Comparison of ENCODE assay signal across 15 cellular contexts in genomic region chr4:8775121-8775520, GRCh38.
DNase-seq lines count a peak whose midpoint lies in the region; ATAC-seq and TF ChIP-seq lines count a peak whose summit lies in the region.
"Had no signal": no experiment of that assay in that cellular context is flagged by ENCODE, and none has a peak within 500 bp of the region (broad histone marks: within the 10 kb centered on the region; RNA-seq: fewer than 3 reads in every experiment).

No MANE protein-coding gene starts in this region.

- ATAC-seq in lower lobe of right lung (no peak), GM21390 (IDR thresholded peaks at IDR 0.05; ENCODE audit: unreplicated experiment) (no peak), HG03469 (IDR thresholded peaks at IDR 0.05; ENCODE audit: unreplicated experiment) (no peak)
- ATAC-seq in activated naive CD8-positive, alpha-beta T cell treated with anti-CD3 and anti-CD28 coated beads, Interleukin-2, amount 50 U/mL, for 24 hours = no peak
- ATAC-seq: GM23338 had no signal

- DNase-seq in H7 (peak; percentile 28), NCI-H69 (lab: John Stamatoyannopoulos, UW) (peak; percentile 2), lower lobe of right lung (peak; percentile 1), type B pancreatic cell (ENCODE audit: extremely low spot score, unreplicated experiment) (no peak)
- no peak for DNase-seq in activated naive CD8-positive, alpha-beta T cell treated with anti-CD3 and anti-CD28 coated beads, Interleukin-2, amount 50 U/mL, for 24 hours
- DNase-seq: ACHN; C1 segment of cervical spinal cord; CD4-positive, alpha-beta T cell; H9 had no signal

- H3K36me3 ChIP-seq in H7 (replicated peaks; ENCODE audit: control insufficient read depth, insufficient read depth, low read length) = no peaks in the 10 kb centered on the region
- H3K36me3 ChIP-seq in lower lobe of right lung = no peaks in the 10 kb centered on the region
- H3K36me3 ChIP-seq: BE2C had no signal

- intact Hi-C loops in lower lobe of right lung (cut with DNase I) = no loop called here

- TF ChIP-seq CTCF in lower lobe of right lung (IDR thresholded peaks at IDR 0.05) = no peak
- no peak for TF ChIP-seq CTCF in type B pancreatic cell (conservative IDR thresholded peaks at IDR 0.05)

- H3K9me3 Mint-ChIP-seq in type B pancreatic cell = no peaks in the 10 kb centered on the region
- H3K9me3 Mint-ChIP-seq in activated naive CD8-positive, alpha-beta T cell treated with anti-CD3 and anti-CD28 coated beads, Interleukin-2, amount 50 U/mL, for 24 hours = no peaks in the 10 kb centered on the region
- H3K9me3 Mint-ChIP-seq: CD4-positive, alpha-beta T cell; GM23338; H9 had no signal

- no peak overlapping the region for H3K4me3 Mint-ChIP-seq in type B pancreatic cell
- H3K4me3 Mint-ChIP-seq in activated naive CD8-positive, alpha-beta T cell treated with anti-CD3 and anti-CD28 coated beads, Interleukin-2, amount 50 U/mL, for 24 hours = no peak overlapping the region
- H3K4me3 Mint-ChIP-seq: CD4-positive, alpha-beta T cell; GM23338; H9 had no signal

- no peaks in the 10 kb centered on the region for H3K27me3 ChIP-seq in H7 (ENCODE audit: control insufficient read depth, insufficient read depth, low read length)
- no peaks in the 10 kb centered on the region for H3K27me3 ChIP-seq in lower lobe of right lung (ENCODE audit: low read depth)
- H3K27me3 ChIP-seq: BE2C had no signal

- H3K4me3 ChIP-seq in H7 (ENCODE audit: insufficient read depth, low read depth, low read length) (no peak overlapping the region), lower lobe of right lung (no peak overlapping the region)
- H3K4me3 ChIP-seq: GM23338 had no signal

- H3K27ac ChIP-seq in lower lobe of right lung = no peak overlapping the region
- H3K27ac ChIP-seq: HL-60 had no signal

- peaks cover 3% of the 10 kb centered on the region for H3K4me1 Mint-ChIP-seq in type B pancreatic cell (ENCODE audit: unreplicated experiment)
- H3K4me1 Mint-ChIP-seq in activated naive CD8-positive, alpha-beta T cell treated with anti-CD3 and anti-CD28 coated beads, Interleukin-2, amount 50 U/mL, for 24 hours = no peaks in the 10 kb centered on the region

- H3K27me3 Mint-ChIP-seq in type B pancreatic cell = peaks cover 19% of the 10 kb centered on the region
- no peaks in the 10 kb centered on the region for H3K27me3 Mint-ChIP-seq in activated naive CD8-positive, alpha-beta T cell treated with anti-CD3 and anti-CD28 coated beads, Interleukin-2, amount 50 U/mL, for 24 hours
- H3K27me3 Mint-ChIP-seq: CD4-positive, alpha-beta T cell had no signal

- peak overlapping the region; percentile 48 for H3K27ac Mint-ChIP-seq in type B pancreatic cell
- H3K27ac Mint-ChIP-seq in activated naive CD8-positive, alpha-beta T cell treated with anti-CD3 and anti-CD28 coated beads, Interleukin-2, amount 50 U/mL, for 24 hours = no peak overlapping the region
- H3K27ac Mint-ChIP-seq: CD4-positive, alpha-beta T cell; GM23338; H9 had no signal

- H3K9me3 ChIP-seq in lower lobe of right lung = no peaks in the 10 kb centered on the region
- H3K9me3 ChIP-seq: BE2C, Caco-2 had no signal

- no peaks in the 10 kb centered on the region for H3K36me3 Mint-ChIP-seq in type B pancreatic cell
- H3K36me3 Mint-ChIP-seq in activated naive CD8-positive, alpha-beta T cell treated with anti-CD3 and anti-CD28 coated beads, Interleukin-2, amount 50 U/mL, for 24 hours (ENCODE audit: low read depth) = no peaks in the 10 kb centered on the region

- no peaks in the 10 kb centered on the region for H3K4me1 ChIP-seq in lower lobe of right lung
- H3K4me1 ChIP-seq: BE2C, Caco-2 had no signal

Comparison
In these comparisons a context has a peak if more than half of its experiments do, and no peak if none do; other contexts are left out.
1. DNase-seq: peak in H7 (single experiment), NCI-H69 (single experiment) and lower lobe of right lung (single experiment); none in type B pancreatic cell (single experiment) and activated naive CD8-positive, alpha-beta T cell treated with anti-CD3 and anti-CD28 coated beads, Interleukin-2, amount 50 U/mL, for 24 hours (single experiment).